ENCODE assay signal across 1 cellular context in genomic region chr20:39390186-39390585, GRCh38.
TF ChIP-seq lines count a peak whose summit lies in the region.

No MANE protein-coding gene starts in this region.

TF ChIP-seq in GM23338, 12 proteins besides CTCF, POLR2A, EP300 and RAD21 (continued from another document):
- TF ChIP-seq REST (IDR thresholded peaks at IDR 0.05; ENCODE audit: unreplicated experiment) (no peak), EZH2phosphoT487 (IDR thresholded peaks at IDR 0.05; ENCODE audit: unreplicated experiment) (no peak), CREB1 (CRISPR knock-in tag; IDR thresholded peaks at IDR 0.05; ENCODE audit: low read depth) (no peak), EZH2 (IDR thresholded peaks at IDR 0.05; ENCODE audit: low read depth, unreplicated experiment) (no peak), ZNF331 (CRISPR knock-in tag; IDR thresholded peaks at IDR 0.05; ENCODE audit: low read depth) (no peak), JUNB (IDR thresholded peaks at IDR 0.05; ENCODE audit: unreplicated experiment) (no peak), ZNF114 (CRISPR knock-in tag; IDR thresholded peaks at IDR 0.05) (no peak), ZNF462 (CRISPR knock-in tag; IDR thresholded peaks at IDR 0.05) (no peak), STAT1 (IDR thresholded peaks at IDR 0.05; ENCODE audit: unreplicated experiment) (no peak), NANOG (IDR thresholded peaks at IDR 0.05; ENCODE audit: borderline replicate concordance) (no peak), POLR2AphosphoS5 (IDR thresholded peaks at IDR 0.05; ENCODE audit: low read depth) (no peak)
